Comparison of ENCODE assay signal across 22 cellular contexts in the genomic region with DNA sequence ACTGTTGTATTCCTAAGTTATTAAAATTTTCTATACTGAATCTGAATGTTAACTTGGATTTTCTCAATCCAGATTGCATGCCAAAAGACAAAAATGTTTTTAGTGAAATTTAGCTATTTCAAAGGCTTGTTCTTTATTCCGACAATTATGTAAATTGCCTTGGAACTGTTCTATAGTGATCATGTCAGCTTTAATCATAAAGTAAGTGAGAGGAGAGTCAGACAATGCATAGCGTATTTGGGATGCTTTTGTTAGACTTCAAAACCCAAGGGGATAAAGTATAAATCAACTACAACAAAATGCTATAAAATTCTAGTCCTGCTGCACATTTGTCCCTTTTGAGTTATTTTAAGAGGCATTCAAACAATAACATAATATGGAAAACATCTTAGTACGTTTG. TPM values are rescaled to one million over a fixed set of nuclear protein-coding genes. Genes with fewer than 3 reads are reported as not detected.
DNase-seq lines count a peak whose midpoint lies in the region; ATAC-seq and TF ChIP-seq lines count a peak whose summit lies in the region.
"Had no signal": no experiment of that assay in that cellular context is flagged by ENCODE, and none has a peak within 500 bp of the region (broad histone marks: within the 10 kb centered on the region; RNA-seq: fewer than 3 reads in every experiment).

No MANE protein-coding gene starts in this region.

- in situ Hi-C loops in brain microvascular endothelial cell (cut with HindIII; ENCODE audit: low pct_ligation_motif_present, low sequenced_read_pairs), result no loop called here

- no peak for TF ChIP-seq CTCF in left ventricle myocardium inferior (IDR thresholded peaks at IDR 0.05; ENCODE audit: borderline replicate concordance)
- no peak for TF ChIP-seq CTCF in brain microvascular endothelial cell (IDR thresholded peaks at IDR 0.05; ENCODE audit: low read depth, low read length, missing control alignments)
- no peak for TF ChIP-seq CTCF in nephron (IDR thresholded peaks at IDR 0.05; ENCODE audit: unreplicated experiment in 3 of 3)
- TF ChIP-seq CTCF in nephron progenitor cell (IDR thresholded peaks at IDR 0.05), result no peak

- peaks cover 17% of the 10 kb centered on the region for H3K4me1 Mint-ChIP-seq in nephron
- peaks cover 11% of the 10 kb centered on the region for H3K4me1 Mint-ChIP-seq in activated CD8-positive, alpha-beta memory T cell treated with anti-CD3 and anti-CD28 coated beads, Interleukin-2, amount 10 ng/mL, durations not matched to agents 7 days and 5 days
- no peaks in the 10 kb centered on the region for H3K4me1 Mint-ChIP-seq in nephron progenitor cell
- H3K4me1 Mint-ChIP-seq: GM23338 had no signal

- H3K27ac ChIP-seq in left ventricle myocardium inferior (replicated peaks) (peak overlapping the region; percentile 89), brain microvascular endothelial cell (peak overlapping the region; percentile 50)
- H3K27ac ChIP-seq: C4-2B had no signal

- intact Hi-C loops in left ventricle myocardium inferior (cut with micrococcal nuclease) (no loop called here), left cardiac atrium (cut with DNase I) (no loop called here)

- ATAC-seq in left cardiac atrium, result no peak
- no peak for ATAC-seq in activated CD8-positive, alpha-beta memory T cell treated with anti-CD3 and anti-CD28 coated beads, Interleukin-2, amount 10 ng/mL, durations not matched to agents 7 days and 5 days
- ATAC-seq: GM23338, K562, Panc1 had no signal

- CTCF ChIA-PET in activated CD8-positive, alpha-beta memory T cell treated with anti-CD3 and anti-CD28 coated beads, Interleukin-2, amount 10 ng/mL, durations not matched to agents 7 days and 5 days (lab: Charles Lee), result no interaction called here

- H3K27ac Mint-ChIP-seq in nephron, result peak overlapping the region; percentile 19 to 57 (median 43)
- H3K27ac Mint-ChIP-seq in activated CD8-positive, alpha-beta memory T cell treated with anti-CD3 and anti-CD28 coated beads, Interleukin-2, amount 10 ng/mL, durations not matched to agents 7 days and 5 days, result no peak overlapping the region
- no peak overlapping the region for H3K27ac Mint-ChIP-seq in nephron progenitor cell
- H3K27ac Mint-ChIP-seq: CD8-positive, alpha-beta memory T cell; GM23338 had no signal

- H3K9me3 Mint-ChIP-seq in nephron (no peaks in the 10 kb centered on the region), nephron progenitor cell (no peaks in the 10 kb centered on the region)
- no peaks in the 10 kb centered on the region for H3K9me3 Mint-ChIP-seq in activated CD8-positive, alpha-beta memory T cell treated with anti-CD3 and anti-CD28 coated beads, Interleukin-2, amount 10 ng/mL, durations not matched to agents 7 days and 5 days (ENCODE audit: low read depth)
- H3K9me3 Mint-ChIP-seq: CD8-positive, alpha-beta memory T cell; GM23338 had no signal

- H3K27me3 ChIP-seq in left ventricle myocardium inferior (ENCODE audit: low read depth) (no peaks in the 10 kb centered on the region), brain microvascular endothelial cell (replicated peaks) (no peaks in the 10 kb centered on the region)
- H3K27me3 ChIP-seq: MG63 had no signal

- H3K9me3 ChIP-seq in left ventricle myocardium inferior (replicated peaks), result no peaks in the 10 kb centered on the region
- H3K9me3 ChIP-seq: HAP-1, MG63 had no signal

- H3K36me3 ChIP-seq in left ventricle myocardium inferior (peaks cover 73% of the 10 kb centered on the region), brain microvascular endothelial cell (replicated peaks) (peaks cover 49% of the 10 kb centered on the region)

- peaks cover 66% of the 10 kb centered on the region for H3K36me3 Mint-ChIP-seq in nephron (ENCODE audit: low read depth)
- H3K36me3 Mint-ChIP-seq in activated CD8-positive, alpha-beta memory T cell treated with anti-CD3 and anti-CD28 coated beads, Interleukin-2, amount 10 ng/mL, durations not matched to agents 7 days and 5 days, result peaks cover 49% of the 10 kb centered on the region
- H3K36me3 Mint-ChIP-seq in nephron progenitor cell (ENCODE audit: low read depth), result peaks cover 50% of the 10 kb centered on the region

- DNase-seq in left ventricle myocardium inferior, result no peak
- DNase-seq in left cardiac atrium, result no peak
- no peak for DNase-seq in brain microvascular endothelial cell
- DNase-seq in activated CD8-positive, alpha-beta memory T cell treated with anti-CD3 and anti-CD28 coated beads, Interleukin-2, amount 10 ng/mL, durations not matched to agents 7 days and 5 days, result no peak
- DNase-seq in nephron progenitor cell, result no peak
- DNase-seq in midbrain (lab: John Stamatoyannopoulos, UW), result no peak
- DNase-seq: 8988T; Calu3; CD8-positive, alpha-beta memory T cell; DMS153; MG63; NCI-H1417; NCI-H1694 treated with DMSO at 0.1 percent for 48 hours; NCI-H2081 treated with DMSO at 0.1 percent for 48 hours; NCI-H748 treated with DMSO at 0.1 percent for 48 hours; NK-92 treated with Interleukin-12 subunit alpha and Interleukin-12 subunit beta, amount 100 ng/mL, for 24 hours had no signal

- H3K27me3 Mint-ChIP-seq in nephron (ENCODE audit: low read depth), result no peaks in the 10 kb centered on the region
- H3K27me3 Mint-ChIP-seq in activated CD8-positive, alpha-beta memory T cell treated with anti-CD3 and anti-CD28 coated beads, Interleukin-2, amount 10 ng/mL, durations not matched to agents 7 days and 5 days, result no peaks in the 10 kb centered on the region
- no peaks in the 10 kb centered on the region for H3K27me3 Mint-ChIP-seq in nephron progenitor cell (ENCODE audit: low read depth, poor library complexity)
- H3K27me3 Mint-ChIP-seq: CD8-positive, alpha-beta memory T cell had no signal

- H3K4me3 Mint-ChIP-seq in nephron (no peak overlapping the region), nephron progenitor cell (no peak overlapping the region)
- H3K4me3 Mint-ChIP-seq in activated CD8-positive, alpha-beta memory T cell treated with anti-CD3 and anti-CD28 coated beads, Interleukin-2, amount 10 ng/mL, durations not matched to agents 7 days and 5 days, result no peak overlapping the region
- H3K4me3 Mint-ChIP-seq: CD8-positive, alpha-beta memory T cell; GM23338 had no signal

- peaks cover 82% of the 10 kb centered on the region for H3K4me1 ChIP-seq in left ventricle myocardium inferior

- no peak overlapping the region for H3K4me3 ChIP-seq in left ventricle myocardium inferior
- H3K4me3 ChIP-seq in brain microvascular endothelial cell (ENCODE audit: low read depth, low read length), result no peak overlapping the region
- H3K4me3 ChIP-seq: GM23338, HAP-1, K562, MG63 had no signal

RNA-seq across cellular contexts. Expression of gene RTRAF, which starts 11.3 kb away (rescaled TPM):
- 237 TPM for total RNA-seq in left ventricle myocardium inferior
- total RNA-seq in left cardiac atrium, result 100 to 1,000 TPM; 172 to 187 TPM
- 100 to 1,000 TPM; 147 to 180 TPM for total RNA-seq in activated CD8-positive, alpha-beta memory T cell treated with anti-CD3 and anti-CD28 coated beads, Interleukin-2, amount 10 ng/mL, durations not matched to agents 7 days and 5 days

Comparison
In these comparisons a context has a peak if more than half of its experiments do, and no peak if none do; other contexts are left out.
1. H3K27ac Mint-ChIP-seq: peak in nephron (3 of 3); none in activated CD8-positive, alpha-beta memory T cell treated with anti-CD3 and anti-CD28 coated beads, Interleukin-2, amount 10 ng/mL, durations not matched to agents 7 days and 5 days (single experiment) and nephron progenitor cell (single experiment).